In the genomic region with DNA sequence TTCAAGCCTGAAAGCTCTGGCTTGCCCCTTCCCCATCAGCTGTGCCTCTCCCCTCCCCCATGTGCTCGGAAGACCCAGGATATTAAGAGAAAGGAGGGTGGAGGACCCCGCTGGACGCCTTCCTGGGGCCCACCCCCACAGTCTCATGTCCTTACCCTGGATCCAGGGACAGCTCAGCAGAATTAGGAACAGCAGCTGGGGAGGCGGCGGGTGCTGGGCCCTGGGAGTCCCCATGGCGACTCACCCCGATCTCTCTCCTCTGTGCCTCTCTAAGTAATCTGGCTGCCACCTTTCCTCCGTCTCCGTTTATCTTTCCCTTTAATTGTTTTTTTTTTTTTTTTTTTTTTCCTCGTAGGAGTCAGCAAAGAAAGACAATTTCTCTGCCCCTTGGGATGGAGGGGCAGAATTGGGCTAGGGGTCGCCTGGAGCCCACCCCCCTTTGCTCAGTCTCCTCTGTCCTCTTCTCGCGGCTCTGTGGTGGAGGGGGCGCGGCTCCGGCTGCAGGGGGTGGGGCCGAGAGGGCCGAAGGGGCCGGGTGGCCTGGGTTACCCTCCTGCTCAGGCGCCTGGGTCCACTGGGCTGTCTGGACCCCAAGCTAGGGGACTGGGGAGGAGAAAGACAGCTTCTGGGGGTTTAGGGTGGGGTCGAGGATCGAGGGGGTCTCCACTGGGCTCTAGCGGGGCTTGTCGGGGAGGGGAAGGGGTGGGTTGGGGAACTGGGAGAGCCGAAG, we compare ENCODE assay signal across 9 cellular contexts. TPM values are rescaled to one million over a fixed set of nuclear protein-coding genes. Genes with fewer than 3 reads are reported as not detected.
DNase-seq lines count a peak whose midpoint lies in the region; ATAC-seq, FAIRE-seq and TF ChIP-seq lines count a peak whose summit lies in the region.
"Had no signal": no experiment of that assay in that cellular context is flagged by ENCODE, and none has a peak within 500 bp of the region (broad histone marks: within the 10 kb centered on the region; RNA-seq: fewer than 3 reads in every experiment).

No MANE protein-coding gene starts in this region.

- H3K27ac Mint-ChIP-seq in glutamatergic neuron (ENCODE audit: unreplicated experiment), result peak overlapping the region; percentile 94

- peaks cover 14% of the 10 kb centered on the region for H3K9me3 Mint-ChIP-seq in glutamatergic neuron (ENCODE audit: unreplicated experiment)

- no peak overlapping the region for H3K27ac ChIP-seq in ovary

- peaks cover 3% of the 10 kb centered on the region for H3K4me1 ChIP-seq in ovary (ENCODE audit: insufficient read depth)

- no peak for TF ChIP-seq EP300 in ovary (IDR thresholded peaks at IDR 0.05)

- TF ChIP-seq POLR2A in ovary (IDR thresholded peaks at IDR 0.05), result no peak

- no peaks in the 10 kb centered on the region for H3K27me3 ChIP-seq in ovary

- DNase-seq in left cardiac atrium (no peak), Right ventricle myocardium inferior (ENCODE audit: missing footprints) (no peak), SHP77 treated with DMSO at 0.1 percent for 48 hours (lab: John Stamatoyannopoulos, UW) (peak; percentile 55), glutamatergic neuron (peak; percentile 88), urothelium cell line (ENCODE audit: low spot score) (peak; percentile 67), frontal cortex (ENCODE audit: low spot score in 2 of 2) (no peak), ovary (no peak)

- peaks cover 4% of the 10 kb centered on the region for H3K36me3 Mint-ChIP-seq in glutamatergic neuron (ENCODE audit: unreplicated experiment)

- FAIRE-seq in urothelium cell line (lab: Jason Lieb, UNC), result no peak
- FAIRE-seq in frontal cortex (lab: Jason Lieb, UNC), result no peak

- H3K36me3 ChIP-seq in ovary, result no peaks in the 10 kb centered on the region
- H3K36me3 ChIP-seq: neutrophil had no signal

- peak; percentile 48 to 57 for ATAC-seq in left cardiac atrium
- ATAC-seq in Right ventricle myocardium inferior, result no peak
- no peak for ATAC-seq in GM18861 (IDR thresholded peaks at IDR 0.05; ENCODE audit: unreplicated experiment)

- peaks cover 7% of the 10 kb centered on the region for H3K27me3 Mint-ChIP-seq in glutamatergic neuron (ENCODE audit: unreplicated experiment)

- H3K4me3 Mint-ChIP-seq in glutamatergic neuron (ENCODE audit: unreplicated experiment), result peak overlapping the region; percentile 99

- H3K4me3 ChIP-seq in ovary, result no peak overlapping the region

- intact Hi-C loops in left cardiac atrium (cut with DNase I) (no loop called here), Right ventricle myocardium inferior (cut with DNase I) (no loop called here), ovary (cut with DNase I) (no loop called here)

- TF ChIP-seq CTCF in glutamatergic neuron (IDR thresholded peaks at IDR 0.05; ENCODE audit: partially characterized antibody, unreplicated experiment), result no peak
- no peak for TF ChIP-seq CTCF in ovary (IDR thresholded peaks at IDR 0.05)

- no peaks in the 10 kb centered on the region for H3K9me3 ChIP-seq in ovary
- H3K9me3 ChIP-seq: neutrophil had no signal

- WGBS in ovary, 3 donors, result 0 to 2% (median 1%) methylated on average over 25 of the region's 25 CpGs

- peaks cover 21% of the 10 kb centered on the region for H3K4me1 Mint-ChIP-seq in glutamatergic neuron (ENCODE audit: low read depth, unreplicated experiment)

RNA-seq across cellular contexts. Expression of a gene that starts 0.4 kb away (rescaled TPM):
- total RNA-seq in left cardiac atrium (1 to 10 TPM in 1 of 2 donors, under 1 TPM in 1; 0.82 to 1.8 TPM), Right ventricle myocardium inferior (0.43 TPM), glutamatergic neuron (ENCODE audit: unreplicated experiment) (176 TPM), frontal cortex (43.2 TPM), ovary (10 to 100 TPM in 1 of 7 donors, 1 to 10 TPM in 5, under 1 TPM in 1; 0.73 to 13.3 (median 3.1) TPM)
- 1 to 10 TPM; 2.9 to 5.1 TPM for polyA plus RNA-seq in ovary

RNA-seq across cellular contexts. Expression of a gene that starts 1.3 kb away (rescaled TPM):
- total RNA-seq in left cardiac atrium (1 to 10 TPM in 1 of 2 donors, under 1 TPM in 1; 0.59 to 1.0 TPM), Right ventricle myocardium inferior (0.19 TPM), glutamatergic neuron (ENCODE audit: unreplicated experiment) (56.4 TPM), frontal cortex (9.4 TPM), ovary (1 to 10 TPM in 5 of 7 donors, under 1 TPM in 1, not detected in 1; 0.53 to 7.8 (median 1.6) TPM)
- 1 to 10 TPM in 1 of 2 donors, under 1 TPM in 1; 0.38 to 1.1 TPM for polyA plus RNA-seq in ovary

RNA-seq across cellular contexts. Expression of a gene that starts 27.1 kb away (rescaled TPM):
- 10 to 100 TPM in 1 of 2 donors, 1 to 10 TPM in 1; 7.6 to 10.1 TPM for total RNA-seq in left cardiac atrium
- total RNA-seq in Right ventricle myocardium inferior, result 8.0 TPM
- total RNA-seq in glutamatergic neuron (ENCODE audit: unreplicated experiment), result 18.4 TPM
- total RNA-seq in frontal cortex, result 18.3 TPM
- total RNA-seq in ovary, result 10 to 100 TPM; 18.4 to 36.8 (median 25.5) TPM
- polyA plus RNA-seq in ovary, result 10 to 100 TPM in 1 of 2 donors, 1 to 10 TPM in 1; 7.0 to 16.3 TPM

RNA-seq across cellular contexts. Expression of a gene that starts 35.9 kb away (rescaled TPM):
- total RNA-seq in left cardiac atrium, result 10 to 100 TPM; 88.8 to 90.8 TPM
- total RNA-seq in Right ventricle myocardium inferior, result 65.8 TPM
- 71.0 TPM for total RNA-seq in glutamatergic neuron (ENCODE audit: unreplicated experiment)
- 53.4 TPM for total RNA-seq in frontal cortex
- total RNA-seq in ovary, result 100 to 1,000 TPM in 4 of 7 donors, 10 to 100 TPM in 3; 88.2 to 121 (median 110) TPM
- 100 to 1,000 TPM in 1 of 2 donors, 10 to 100 TPM in 1; 47.6 to 145 TPM for polyA plus RNA-seq in ovary

Comparison
In these comparisons a context has a peak if more than half of its experiments do, and no peak if none do; other contexts are left out.
1. ATAC-seq: peak in left cardiac atrium (2 of 2); none in Right ventricle myocardium inferior (single experiment) and GM18861 (single experiment).
2. DNase-seq: peak in SHP77 treated with DMSO at 0.1 percent for 48 hours (single experiment), glutamatergic neuron (single experiment) and urothelium cell line (single experiment); none in left cardiac atrium (single experiment), Right ventricle myocardium inferior (single experiment), frontal cortex (0 of 2) and ovary (0 of 5).